ENCODE assay signal across 8 cellular contexts in genomic region chr15:89068325-89068784, GRCh38. TPM values are rescaled to one million over a fixed set of nuclear protein-coding genes. Genes with fewer than 3 reads are reported as not detected.
DNase-seq lines count a peak whose midpoint lies in the region; ATAC-seq and TF ChIP-seq lines count a peak whose summit lies in the region.

No MANE protein-coding gene starts in this region.

- H3K4me1 Mint-ChIP-seq in T-helper 2 cell treated with Interferon-gamma antibody and Interleukin-4, amounts not matched to agents 5 μg/mL and 100 μg/mL, for 36 hours (ENCODE audit: low read depth): peaks cover 9% of the 10 kb centered on the region

- DNase-seq in A172 (ENCODE audit: low spot score): peak; percentile 82
- peak; percentile 79 for DNase-seq in T-helper 2 cell treated with Interferon-gamma antibody and Interleukin-4, amounts not matched to agents 5 μg/mL and 100 μg/mL, for 36 hours (ENCODE audit: low spot score)
- DNase-seq in fibroblast of lung (ENCODE audit: low read depth in 2 of 2): peak; percentile 84 to 99
- DNase-seq in stimulated activated CD8-positive, alpha-beta memory T cell treated with anti-CD3 and anti-CD28 coated beads, Interleukin-7, amount 100 ng/mL, for 48 hours (ENCODE audit: extremely low read depth in 1 of 2, low read depth in 1 of 2): peak; percentile 58 to 75
- DNase-seq in SK-N-DZ (ENCODE audit: low spot score): no peak
- DNase-seq in NCI-H1417 (lab: John Stamatoyannopoulos, UW): no peak

- H3K4me1 ChIP-seq in fibroblast of lung (ENCODE audit: control insufficient read depth, extremely low read depth, insufficient read depth, low read length): no peaks in the 10 kb centered on the region

- peak; percentile 97 for ATAC-seq in GM18909 (IDR thresholded peaks at IDR 0.05; ENCODE audit: poor library complexity, unreplicated experiment)
- peak; percentile 87 for ATAC-seq in HG03097 (IDR thresholded peaks at IDR 0.05; ENCODE audit: low FRiP score, unreplicated experiment)

- no peaks in the 10 kb centered on the region for H3K36me3 ChIP-seq in fibroblast of lung (ENCODE audit: control insufficient read depth, insufficient read depth, low read length)

- no peak overlapping the region for H2AFZ ChIP-seq in fibroblast of lung (ENCODE audit: low read length)

- H3K36me3 Mint-ChIP-seq in T-helper 2 cell treated with Interferon-gamma antibody and Interleukin-4, amounts not matched to agents 5 μg/mL and 100 μg/mL, for 36 hours (ENCODE audit: low read depth): peaks cover 16% of the 10 kb centered on the region

- no peak overlapping the region for H3K4me3 ChIP-seq in fibroblast of lung (replicated peaks in 1 of 4; ENCODE audit: control extremely low read depth in 1 of 4, insufficient read depth in 1 of 4, low read depth in 3 of 4, low read length in 4 of 4)

- no peak overlapping the region for H3K27ac ChIP-seq in fibroblast of lung (ENCODE audit: insufficient read depth, low read length)

- H3K9me3 ChIP-seq in fibroblast of lung (ENCODE audit: control insufficient read depth, insufficient read depth, low read depth, low read length): no peaks in the 10 kb centered on the region

- H3K27ac Mint-ChIP-seq in T-helper 2 cell treated with Interferon-gamma antibody and Interleukin-4, amounts not matched to agents 5 μg/mL and 100 μg/mL, for 36 hours: peak overlapping the region; percentile 47

- no peaks in the 10 kb centered on the region for H3K79me2 ChIP-seq in fibroblast of lung (ENCODE audit: control insufficient read depth, insufficient read depth, low read length)

- no peak for TF ChIP-seq CTCF in fibroblast of lung (conservative IDR thresholded peaks at IDR 0.05 in 1 of 2, IDR thresholded peaks at IDR 0.05 in 1 of 2; ENCODE audit: low read depth in 1 of 2, low read length in 2 of 2)

- H3K4me3 Mint-ChIP-seq in T-helper 2 cell treated with Interferon-gamma antibody and Interleukin-4, amounts not matched to agents 5 μg/mL and 100 μg/mL, for 36 hours: no peak overlapping the region

- H4K20me1 ChIP-seq in fibroblast of lung (ENCODE audit: control insufficient read depth, extremely low read depth, insufficient read depth, low read length): no peaks in the 10 kb centered on the region

- H3K4me2 ChIP-seq in fibroblast of lung (ENCODE audit: extremely low read depth, insufficient read depth, low read length): no peak overlapping the region

- H3K9me3 Mint-ChIP-seq in T-helper 2 cell treated with Interferon-gamma antibody and Interleukin-4, amounts not matched to agents 5 μg/mL and 100 μg/mL, for 36 hours: peaks cover 30% of the 10 kb centered on the region

- H3K27me3 Mint-ChIP-seq in T-helper 2 cell treated with Interferon-gamma antibody and Interleukin-4, amounts not matched to agents 5 μg/mL and 100 μg/mL, for 36 hours (ENCODE audit: low read depth): no peaks in the 10 kb centered on the region

- no peak overlapping the region for H3K9ac ChIP-seq in fibroblast of lung (ENCODE audit: insufficient read depth, low read length)

- no peaks in the 10 kb centered on the region for H3K27me3 ChIP-seq in fibroblast of lung (ENCODE audit: control insufficient read depth, insufficient read depth, low read length)

RNA-seq across cellular contexts. Expression of gene ABHD2, which starts 19.9 kb away (rescaled TPM):
- total RNA-seq in A172 (2014; rRNA removed; shearing (Covaris generic)): 25.7 and 36.6 TPM in 2 replicates
- total RNA-seq in fibroblast of lung: 42.9 and 84.9 TPM in 2 replicates
- polyA plus RNA-seq in fibroblast of lung: 39.5 and 55.3 TPM in 2 replicates
- 25.1 and 29.1 TPM in 2 replicates for polyA plus RNA-seq in fibroblast of lung (2012)
- polyA minus RNA-seq in fibroblast of lung (ENCODE audit: low replicate concordance): 337 and 341 TPM in 2 replicates
- 8.2 and 13.7 TPM in 2 replicates for polyA plus RNA-seq in SK-N-DZ (2014; cell fraction: cytosol; rRNA removed)
- 3.5 and 5.1 TPM in 2 replicates for polyA plus RNA-seq in SK-N-DZ (2014; cell fraction: nucleus; rRNA removed)

Comparison
In these comparisons a context has a peak if more than half of its experiments do, and no peak if none do; other contexts are left out.
1. DNase-seq: peak in A172 (single experiment), T-helper 2 cell treated with Interferon-gamma antibody and Interleukin-4, amounts not matched to agents 5 μg/mL and 100 μg/mL, for 36 hours (single experiment), fibroblast of lung (2 of 2) and stimulated activated CD8-positive, alpha-beta memory T cell treated with anti-CD3 and anti-CD28 coated beads, Interleukin-7, amount 100 ng/mL, for 48 hours (2 of 2); none in SK-N-DZ (single experiment) and NCI-H1417 (0 of 3).